Comparison of ENCODE assay signal across 2 cellular contexts in the genomic region with DNA sequence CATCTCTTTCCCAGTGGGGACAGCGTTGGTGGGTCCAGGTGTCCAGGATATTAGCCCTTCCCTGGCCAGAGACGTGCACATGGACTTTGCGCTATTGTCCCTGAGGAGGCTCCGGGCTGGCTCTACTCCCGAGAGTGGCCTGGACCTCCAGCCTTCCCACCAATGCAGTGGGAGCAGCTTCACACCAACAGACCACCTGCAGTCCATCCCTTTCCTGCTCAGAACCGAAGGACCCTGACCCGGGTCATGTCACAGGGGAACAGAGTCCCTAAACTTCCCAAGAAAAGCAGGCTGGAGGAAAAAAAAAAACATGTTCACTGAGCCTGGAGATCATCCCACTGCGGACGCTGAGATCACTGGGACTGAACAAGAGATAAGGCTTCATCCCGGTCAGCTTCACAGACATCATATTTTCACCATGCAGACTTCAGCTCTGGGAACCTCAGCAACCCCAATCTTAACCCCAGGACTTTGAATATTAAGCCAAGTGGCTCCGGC.
TF ChIP-seq lines count a peak whose summit lies in the region.

No MANE protein-coding gene starts in this region.

TF ChIP-seq in IMR-90, 13 proteins besides CTCF, POLR2A, EP300 and RAD21:
- TF ChIP-seq CEBPB (IDR thresholded peaks at IDR 0.05; ENCODE audit: low read depth, low read length) (no peak), SMC3 (IDR thresholded peaks at IDR 0.05; ENCODE audit: low read depth, low read length) (no peak), MXI1 (IDR thresholded peaks at IDR 0.05; ENCODE audit: borderline replicate concordance, low read depth, low read length) (no peak), FOS (IDR thresholded peaks at IDR 0.05; ENCODE audit: low read depth, low read length) (no peak)
- TF ChIP-seq, protein P1, sequence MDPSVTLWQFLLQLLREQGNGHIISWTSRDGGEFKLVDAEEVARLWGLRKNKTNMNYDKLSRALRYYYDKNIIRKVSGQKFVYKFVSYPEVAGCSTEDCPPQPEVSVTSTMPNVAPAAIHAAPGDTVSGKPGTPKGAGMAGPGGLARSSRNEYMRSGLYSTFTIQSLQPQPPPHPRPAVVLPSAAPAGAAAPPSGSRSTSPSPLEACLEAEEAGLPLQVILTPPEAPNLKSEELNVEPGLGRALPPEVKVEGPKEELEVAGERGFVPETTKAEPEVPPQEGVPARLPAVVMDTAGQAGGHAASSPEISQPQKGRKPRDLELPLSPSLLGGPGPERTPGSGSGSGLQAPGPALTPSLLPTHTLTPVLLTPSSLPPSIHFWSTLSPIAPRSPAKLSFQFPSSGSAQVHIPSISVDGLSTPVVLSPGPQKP (IDR thresholded peaks at IDR 0.05; ENCODE audit: borderline replicate concordance, low read depth, low read length): no peak

TF ChIP-seq in H1, 55 proteins besides CTCF, POLR2A, EP300 and RAD21:
- no peak for TF ChIP-seq POU5F1 (IDR thresholded peaks at IDR 0.05; ENCODE audit: low read depth, low read length)
- no peak for TF ChIP-seq PHF8 (conservative IDR thresholded peaks at IDR 0.05; ENCODE audit: low read depth, low read length)
- no peak for TF ChIP-seq RXRA (IDR thresholded peaks at IDR 0.05; ENCODE audit: insufficient read depth, low read depth, low read length)
- no peak for TF ChIP-seq GTF2F1 (IDR thresholded peaks at IDR 0.05; ENCODE audit: borderline replicate concordance, low read depth, low read length)
